In the genomic region with DNA sequence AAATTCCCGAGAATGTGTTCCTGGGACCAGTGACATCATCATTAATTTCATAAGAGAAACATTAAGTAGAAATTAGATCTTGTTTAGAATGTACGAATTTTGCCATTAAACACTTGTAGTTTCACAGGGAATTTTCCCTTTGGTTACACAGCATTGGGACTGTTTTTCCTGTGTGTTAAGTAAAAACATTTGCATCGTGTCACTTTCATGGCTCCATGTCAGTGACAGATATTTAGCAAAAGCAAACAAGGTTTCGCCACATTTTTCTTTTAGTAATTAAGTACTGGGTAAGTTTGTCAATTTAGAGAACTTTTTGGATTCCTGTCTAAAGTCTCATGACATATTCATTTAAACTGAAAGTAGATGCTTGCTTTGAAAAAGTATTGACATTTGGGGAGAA, we compare ENCODE assay signal across 1 cellular context.
TF ChIP-seq lines count a peak whose summit lies in the region.

No MANE protein-coding gene starts in this region.

TF ChIP-seq in SK-N-SH treated with all-trans-retinoic acid at 6 μM for 48 hours, 23 proteins besides CTCF, POLR2A, EP300 and RAD21 (continued from another document):
- TF ChIP-seq, protein P1, sequence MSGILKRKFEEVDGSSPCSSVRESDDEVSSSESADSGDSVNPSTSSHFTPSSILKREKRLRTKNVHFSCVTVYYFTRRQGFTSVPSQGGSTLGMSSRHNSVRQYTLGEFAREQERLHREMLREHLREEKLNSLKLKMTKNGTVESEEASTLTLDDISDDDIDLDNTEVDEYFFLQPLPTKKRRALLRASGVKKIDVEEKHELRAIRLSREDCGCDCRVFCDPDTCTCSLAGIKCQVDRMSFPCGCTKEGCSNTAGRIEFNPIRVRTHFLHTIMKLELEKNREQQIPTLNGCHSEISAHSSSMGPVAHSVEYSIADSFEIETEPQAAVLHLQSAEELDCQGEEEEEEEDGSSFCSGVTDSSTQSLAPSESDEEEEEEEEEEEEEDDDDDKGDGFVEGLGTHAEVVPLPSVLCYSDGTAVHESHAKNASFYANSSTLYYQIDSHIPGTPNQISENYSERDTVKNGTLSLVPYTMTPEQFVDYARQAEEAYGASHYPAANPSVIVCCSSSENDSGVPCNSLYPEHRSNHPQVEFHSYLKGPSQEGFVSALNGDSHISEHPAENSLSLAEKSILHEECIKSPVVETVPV (CRISPR knock-in tag; IDR thresholded peaks at IDR 0.05) = no peak
TF ChIP-seq in SK-N-SH treated with all-trans-retinoic acid at 6 μM for 48 hours: peak in this region for 0.
